In the genomic region with DNA sequence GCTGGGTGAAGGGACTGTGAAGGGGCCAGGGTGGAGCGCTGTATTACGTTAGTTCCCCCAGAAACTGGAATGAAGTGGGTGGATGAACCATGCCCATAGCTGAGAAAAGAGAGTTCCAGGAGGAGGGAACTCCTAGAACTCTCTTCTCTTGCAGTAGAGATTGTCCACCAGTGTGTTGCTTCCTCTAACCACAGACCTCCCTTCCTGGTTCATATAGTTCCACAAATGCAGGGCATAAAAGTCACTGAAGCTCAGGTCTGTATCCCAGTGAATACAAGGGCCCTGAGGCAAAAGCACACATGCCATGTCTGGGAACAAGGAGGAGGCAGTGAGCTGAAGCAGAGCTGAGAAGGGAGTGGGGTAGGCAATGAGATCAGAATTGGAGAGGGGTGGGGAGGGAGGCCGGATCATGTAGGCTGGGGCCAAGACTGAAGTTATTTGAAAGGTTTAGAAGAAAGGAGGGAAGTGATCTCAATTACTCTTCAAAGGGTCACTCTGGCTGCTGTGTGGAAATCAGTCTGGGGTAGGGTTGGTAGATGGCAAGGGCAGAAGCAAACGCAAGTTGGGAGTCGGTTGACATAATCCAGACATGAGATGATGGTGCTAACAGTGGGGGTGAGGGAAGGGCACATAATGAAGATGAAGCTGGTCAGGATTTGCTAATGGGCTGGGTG, we compare ENCODE assay signal across 1 cellular context.
TF ChIP-seq lines count a peak whose summit lies in the region.

No MANE protein-coding gene starts in this region.

TF ChIP-seq in HepG2, 621 proteins besides CTCF, POLR2A, EP300 and RAD21:
- no peak for TF ChIP-seq NR2F2 (IDR thresholded peaks at IDR 0.05; ENCODE audit: borderline replicate concordance, low read depth)
- no peak for TF ChIP-seq AHR (CRISPR knock-in tag; IDR thresholded peaks at IDR 0.05)
- TF ChIP-seq TEF (CRISPR knock-in tag; IDR thresholded peaks at IDR 0.05): no peak
